ENCODE assay signal across 19 cellular contexts in the genomic region with DNA sequence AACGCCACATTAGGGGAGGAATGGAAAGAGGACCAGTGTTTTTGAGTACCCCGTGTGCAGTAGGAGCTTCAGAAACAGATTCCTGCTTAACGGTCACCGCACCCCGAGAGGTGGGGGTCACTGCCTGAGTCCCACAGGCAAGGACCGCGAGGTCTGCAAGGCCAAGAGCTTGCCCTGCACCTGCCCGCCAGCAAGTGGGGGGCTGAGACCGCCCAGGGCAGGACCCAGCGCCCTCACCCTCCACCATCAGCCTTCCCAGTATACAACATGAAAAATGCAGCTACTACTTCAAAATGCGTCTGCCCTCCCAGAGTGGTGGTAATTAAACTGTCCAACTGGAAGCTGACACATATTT. TPM values are rescaled to one million over a fixed set of nuclear protein-coding genes. Genes with fewer than 3 reads are reported as not detected.
DNase-seq lines count a peak whose midpoint lies in the region; TF ChIP-seq lines count a peak whose summit lies in the region.
"Had no signal": no experiment of that assay in that cellular context is flagged by ENCODE, and none has a peak within 500 bp of the region (broad histone marks: within the 10 kb centered on the region; RNA-seq: fewer than 3 reads in every experiment).

No MANE protein-coding gene starts in this region.

- H3K4me1 ChIP-seq in breast epithelium (peaks cover 14 to 15% of the 10 kb centered on the region in 2 donors), hepatocyte (ENCODE audit: insufficient read depth) (peaks cover 23% of the 10 kb centered on the region), sigmoid colon (peaks cover 0 to 90% (median 78%) of the 10 kb centered on the region in 4 donors), uterus (peaks cover 0 to 13% of the 10 kb centered on the region in 2 donors), trophoblast cell (ENCODE audit: control insufficient read depth in 1 of 2, insufficient read depth in 2 of 2, low read length in 2 of 2) (peaks cover 26 to 39% of the 10 kb centered on the region in 2 experiments)

- TF ChIP-seq CTCF in MCF 10A (IDR thresholded peaks at IDR 0.05; ENCODE audit: unreplicated experiment) (no peak), breast epithelium (IDR thresholded peaks at IDR 0.05) (no peak), hepatocyte (IDR thresholded peaks at IDR 0.05; ENCODE audit: poor library complexity) (no peak), sigmoid colon (IDR thresholded peaks at IDR 0.05) (no peak), uterus (IDR thresholded peaks at IDR 0.05) (no peak)

- H3K36me3 ChIP-seq in breast epithelium (no peaks in the 10 kb centered on the region), hepatocyte (replicated peaks; ENCODE audit: insufficient read depth, low read depth) (no peaks in the 10 kb centered on the region), sigmoid colon (peaks cover 0 to 8% (median 3%) of the 10 kb centered on the region in 4 donors), uterus (no peaks in the 10 kb centered on the region), trophoblast cell (ENCODE audit: control insufficient read depth in 1 of 2, insufficient read depth in 2 of 2, low read length in 2 of 2) (peaks cover 14 to 17% of the 10 kb centered on the region in 2 experiments)

- H3K4me2 ChIP-seq in hepatocyte: peak overlapping the region; percentile 55
- no peak overlapping the region for H3K4me2 ChIP-seq in trophoblast cell (ENCODE audit: low read length)

- intact Hi-C loops in MCF 10A (cut with micrococcal nuclease) (no loop called here), breast epithelium (cut with DNase I; ENCODE audit: low total_unique reads) (no loop called here), sigmoid colon (cut with DNase I) (no loop called here), uterus (cut with DNase I; ENCODE audit: low total_unique reads) (no loop called here)

- H3K14ac ChIP-seq in trophoblast cell (ENCODE audit: low read length): no peak overlapping the region

- no peak overlapping the region for H2AK5ac ChIP-seq in trophoblast cell (ENCODE audit: low read length)

- H3K27ac ChIP-seq in breast epithelium (no peak overlapping the region), hepatocyte (peak overlapping the region; percentile 3), sigmoid colon (peak overlapping the region; percentile 70 to 98 (median 78)), uterus (peak overlapping the region; percentile 63 to 64), trophoblast cell (ENCODE audit: low read depth, low read length) (no peak overlapping the region)
- H3K27ac ChIP-seq: 22Rv1 had no signal

- peaks cover 2% of the 10 kb centered on the region for H3K79me1 ChIP-seq in trophoblast cell (ENCODE audit: low read length)

- no peak overlapping the region for H2BK12ac ChIP-seq in trophoblast cell (ENCODE audit: low read length)

- CTCF ChIA-PET in MCF 10A (lab: Yijun Ruan, JAX): no interaction called here

- no peaks in the 10 kb centered on the region for H3K27me3 Mint-ChIP-seq in MCF 10A (ENCODE audit: insufficient read depth, unreplicated experiment)

- H3K4me1 Mint-ChIP-seq in MCF 10A (ENCODE audit: insufficient read depth, unreplicated experiment): peaks cover 23% of the 10 kb centered on the region
- H3K4me1 Mint-ChIP-seq: activated T-helper 17 cell treated with anti-CD3 and anti-CD28 coated beads, Interleukin-2, amount 50 U/mL, for 72 hours; central memory CD8-positive, alpha-beta T cell; natural killer cell had no signal

- DNase-seq in MCF 10A (ENCODE audit: unreplicated experiment) (no peak), breast epithelium (ENCODE audit: low spot score in 2 of 2) (no peak), hepatocyte (ENCODE audit: low spot score) (no peak), sigmoid colon (no peak), uterus (no peak), trophoblast cell (no peak), AML-193 (lab: John Stamatoyannopoulos, UW) (no peak), MV-4-11 (lab: John Stamatoyannopoulos, UW) (no peak)
- DNase-seq: C1 segment of cervical spinal cord, DMS 273 treated with DMSO at 0.1 percent for 48 hours, KBM-7, natural killer cell, NCI-H1048, NCI-H2081, NCI-H510A had no signal

- no peak overlapping the region for H4K91ac ChIP-seq in trophoblast cell (ENCODE audit: low read depth, low read length)

- H3K27ac Mint-ChIP-seq in MCF 10A (ENCODE audit: low read depth, unreplicated experiment): peak overlapping the region; percentile 54
- H3K27ac Mint-ChIP-seq: activated T-helper 17 cell treated with anti-CD3 and anti-CD28 coated beads, Interleukin-2, amount 50 U/mL, for 72 hours; natural killer cell had no signal

- H3K36me3 Mint-ChIP-seq in MCF 10A (ENCODE audit: insufficient read depth, unreplicated experiment): no peaks in the 10 kb centered on the region
- H3K36me3 Mint-ChIP-seq: natural killer cell had no signal

- BruUV-seq in MCF 10A (replicated peaks; lab: Mats Ljungman, UMichigan): no TSS peak

- H3K9me3 ChIP-seq in breast epithelium: no peaks in the 10 kb centered on the region
- no peaks in the 10 kb centered on the region for H3K9me3 ChIP-seq in hepatocyte (ENCODE audit: low read depth)
- H3K9me3 ChIP-seq in sigmoid colon: no peaks in the 10 kb centered on the region
- no peaks in the 10 kb centered on the region for H3K9me3 ChIP-seq in uterus
- H3K9me3 ChIP-seq in trophoblast cell (ENCODE audit: insufficient read depth, low read depth, low read length): no peaks in the 10 kb centered on the region

- H4K20me1 ChIP-seq in hepatocyte (ENCODE audit: insufficient read depth, poor library complexity, severe bottlenecking): no peaks in the 10 kb centered on the region

- no peaks in the 10 kb centered on the region for H3K9me2 ChIP-seq in hepatocyte (replicated peaks; ENCODE audit: insufficient read depth)

- H2AFZ ChIP-seq in hepatocyte (no peak overlapping the region), trophoblast cell (ENCODE audit: insufficient read depth, low read length, poor library complexity) (no peak overlapping the region)

- no peak overlapping the region for H2BK5ac ChIP-seq in trophoblast cell (ENCODE audit: low read depth, low read length, poor library complexity)

- H3K18ac ChIP-seq in trophoblast cell (ENCODE audit: low read length): no peak overlapping the region

- H3K4me3 Mint-ChIP-seq in MCF 10A (ENCODE audit: unreplicated experiment): no peak overlapping the region
- H3K4me3 Mint-ChIP-seq: activated T-helper 17 cell treated with anti-CD3 and anti-CD28 coated beads, Interleukin-2, amount 50 U/mL, for 72 hours; central memory CD8-positive, alpha-beta T cell; natural killer cell had no signal

- H3K9ac ChIP-seq in trophoblast cell (ENCODE audit: low read length): no peak overlapping the region

- POLR2A ChIA-PET in MCF 10A (lab: Yijun Ruan, JAX): interaction anchor here (0.9 kb wide), 1 partner anchor 12 kb away, joined by 3 read pairs; no protein-coding TSS in a partner anchor

- WGBS in hepatocyte (ENCODE audit: low lambda C conversion rate, missing lambda C conversion rate): 91% methylated on average over 11 of the region's 11 CpGs
- 72 to 84% methylated on average over 11 of the region's 11 CpGs for WGBS in sigmoid colon, 2 donors
- no CpG with 5 or more reads among the region's 11 CpGs for WGBS in trophoblast cell (ENCODE audit: extremely low coverage, insufficient coverage, insufficient read length)

- H3K79me2 ChIP-seq in hepatocyte (peaks cover 38% of the 10 kb centered on the region), trophoblast cell (ENCODE audit: control insufficient read depth, insufficient read depth, low read length, poor library complexity) (peaks cover 6% of the 10 kb centered on the region)

- H3K9me3 Mint-ChIP-seq in MCF 10A (ENCODE audit: unreplicated experiment): no peaks in the 10 kb centered on the region
- H3K9me3 Mint-ChIP-seq: activated T-helper 17 cell treated with anti-CD3 and anti-CD28 coated beads, Interleukin-2, amount 50 U/mL, for 72 hours; central memory CD8-positive, alpha-beta T cell; natural killer cell had no signal

- no peaks in the 10 kb centered on the region for H3K27me3 ChIP-seq in breast epithelium
- H3K27me3 ChIP-seq in hepatocyte: no peaks in the 10 kb centered on the region
- no peaks in the 10 kb centered on the region for H3K27me3 ChIP-seq in sigmoid colon
- no peaks in the 10 kb centered on the region for H3K27me3 ChIP-seq in uterus
- H3K27me3 ChIP-seq in trophoblast cell (ENCODE audit: insufficient read depth, low read length): no peaks in the 10 kb centered on the region
- H3K27me3 ChIP-seq: foreskin keratinocyte had no signal

- no peak overlapping the region for H3K4ac ChIP-seq in trophoblast cell (ENCODE audit: low read depth, low read length)

- TF ChIP-seq POLR2A in breast epithelium (IDR thresholded peaks at IDR 0.05): no peak
- no peak for TF ChIP-seq POLR2A in sigmoid colon (IDR thresholded peaks at IDR 0.05)
- no peak for TF ChIP-seq POLR2A in uterus (IDR thresholded peaks at IDR 0.05)

- no peak for TF ChIP-seq EP300 in sigmoid colon (IDR thresholded peaks at IDR 0.05)

- no peak overlapping the region for H3K23ac ChIP-seq in trophoblast cell (ENCODE audit: low read length)

- H3K4me3 ChIP-seq in breast epithelium (no peak overlapping the region), hepatocyte (no peak overlapping the region), sigmoid colon (no peak overlapping the region), uterus (no peak overlapping the region), trophoblast cell (ENCODE audit: low read depth, low read length) (no peak overlapping the region)

- no peak overlapping the region for H4K12ac ChIP-seq in trophoblast cell (ENCODE audit: low read depth, low read length)

- H2BK120ac ChIP-seq in trophoblast cell (ENCODE audit: insufficient read depth, low read length, poor library complexity): no peak overlapping the region

- no peak overlapping the region for H4K8ac ChIP-seq in trophoblast cell (ENCODE audit: low read depth, low read length)

RNA-seq across cellular contexts. Expression of a gene that starts 44.9 kb away (rescaled TPM):
- total RNA-seq in MCF 10A (2022) (25.9 and 42.1 TPM in 2 replicates), breast epithelium (1,000 to 10,000 TPM in 1 of 3 donors, 100 to 1,000 TPM in 2; 118 to 1,008 (median 370) TPM), hepatocyte (223 and 269 TPM in 2 replicates), sigmoid colon (100 to 1,000 TPM; 235 to 598 (median 350) TPM), uterus (100 to 1,000 TPM; 164 to 737 (median 209) TPM)
- polyA plus RNA-seq in hepatocyte (138 and 140 TPM in 2 replicates), sigmoid colon (10 to 100 TPM in 2 of 3 donors, 1 to 10 TPM in 1; 9.2 to 60.5 (median 10.8) TPM)
- 445 and 497 TPM in 2 replicates for polyA plus RNA-seq in trophoblast cell (2013)
- total RNA-seq: activated T-helper 17 cell treated with anti-CD3 and anti-CD28 coated beads, Interleukin-2, amount 50 U/mL, for 72 hours; natural killer cell had no signal

RNA-seq across cellular contexts. Expression of a gene that starts 45.0 kb away (rescaled TPM):
- total RNA-seq in MCF 10A (2022) (54.6 and 66.0 TPM in 2 replicates), breast epithelium (100 to 1,000 TPM; 107 to 841 (median 307) TPM), hepatocyte (126 and 171 TPM in 2 replicates), sigmoid colon (1,000 to 10,000 TPM in 1 of 4 donors, 100 to 1,000 TPM in 3; 306 to 1,039 (median 489) TPM), uterus (100 to 1,000 TPM; 157 to 606 (median 284) TPM)
- polyA plus RNA-seq in hepatocyte (220 and 221 TPM in 2 replicates), sigmoid colon (10 to 100 TPM; 24.0 to 83.5 (median 25.2) TPM)
- polyA plus RNA-seq in trophoblast cell (2013): 769 and 825 TPM in 2 replicates
- total RNA-seq: natural killer cell had no signal

Comparison
In these comparisons a context has a peak if more than half of its experiments do, and no peak if none do; other contexts are left out.
1. H3K27ac ChIP-seq: peak in hepatocyte (single experiment), sigmoid colon (4 of 4) and uterus (2 of 2); none in breast epithelium (0 of 2) and trophoblast cell (single experiment).